Comparison of ENCODE assay signal across 8 cellular contexts in the genomic region with DNA sequence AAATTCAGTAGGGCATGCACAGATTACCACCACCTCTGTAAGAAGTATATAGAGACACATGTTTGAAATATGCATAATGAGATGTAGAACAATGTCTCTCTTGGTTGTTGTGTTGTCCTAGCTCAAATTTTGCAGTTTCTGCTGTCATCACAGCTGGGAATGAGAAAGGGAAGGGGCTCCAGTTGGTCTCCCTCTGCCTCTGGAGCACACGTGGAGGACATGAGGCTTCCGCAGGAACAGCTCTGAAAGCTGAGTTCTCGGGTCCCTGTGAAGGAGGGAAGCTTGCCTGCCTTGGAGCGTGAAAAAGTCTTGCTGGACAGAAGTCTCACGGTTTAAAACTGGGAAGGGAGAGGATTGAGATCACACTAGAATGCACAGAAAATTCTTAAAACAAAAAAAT.
A peak's percentile ranks its signal among the peaks of the same experiment; 100 is the strongest.
DNase-seq lines count a peak whose midpoint lies in the region; ATAC-seq and TF ChIP-seq lines count a peak whose summit lies in the region.
"Not testable (repeated sequence)": the region's sequence is repeated elsewhere in the genome, so short reads cannot be mapped to it uniquely, and the experiment has no call there.

No MANE protein-coding gene starts in this region.

- not testable (repeated sequence) for H3K36me3 Mint-ChIP-seq in CD8-positive, alpha-beta T cell; T-helper 17 cell (ENCODE audit: low read depth); activated CD4-positive, alpha-beta memory T cell treated with anti-CD3 and anti-CD28 coated beads for 36 hours; activated T-helper 17 cell treated with anti-CD3 and anti-CD28 coated beads, Interleukin-2, amount 50 U/mL, for 72 hours (ENCODE audit: low read depth); central memory CD8-positive, alpha-beta T cell (ENCODE audit: insufficient read depth); naive thymus-derived CD8-positive, alpha-beta T cell

- not testable (repeated sequence) for H3K4me3 ChIP-seq in CD8-positive, alpha-beta T cell (ENCODE audit: low read depth, low read length)
- H3K4me3 ChIP-seq in upper lobe of right lung, result peak overlapping the region; percentile 12

- H3K4me3 Mint-ChIP-seq in CD8-positive, alpha-beta T cell, result peak overlapping the region; percentile 78
- peak overlapping the region; percentile 69 for H3K4me3 Mint-ChIP-seq in T-helper 17 cell
- H3K4me3 Mint-ChIP-seq in activated CD4-positive, alpha-beta memory T cell treated with anti-CD3 and anti-CD28 coated beads for 36 hours, result peak overlapping the region; percentile 46
- H3K4me3 Mint-ChIP-seq in activated T-helper 17 cell treated with anti-CD3 and anti-CD28 coated beads, Interleukin-2, amount 50 U/mL, for 72 hours, result peak overlapping the region; percentile 38
- peak overlapping the region; percentile 83 for H3K4me3 Mint-ChIP-seq in central memory CD8-positive, alpha-beta T cell
- peak overlapping the region; percentile 50 to 89 (median 75) for H3K4me3 Mint-ChIP-seq in naive thymus-derived CD8-positive, alpha-beta T cell

- peaks cover 56% of the 10 kb centered on the region for H3K4me1 Mint-ChIP-seq in CD8-positive, alpha-beta T cell (ENCODE audit: low read depth)
- H3K4me1 Mint-ChIP-seq in T-helper 17 cell, result peaks cover 15% of the 10 kb centered on the region
- H3K4me1 Mint-ChIP-seq in activated CD4-positive, alpha-beta memory T cell treated with anti-CD3 and anti-CD28 coated beads for 36 hours (ENCODE audit: low read depth), result peaks cover 49% of the 10 kb centered on the region
- not testable (repeated sequence) for H3K4me1 Mint-ChIP-seq in activated T-helper 17 cell treated with anti-CD3 and anti-CD28 coated beads, Interleukin-2, amount 50 U/mL, for 72 hours
- peaks cover 52% of the 10 kb centered on the region for H3K4me1 Mint-ChIP-seq in central memory CD8-positive, alpha-beta T cell
- H3K4me1 Mint-ChIP-seq in naive thymus-derived CD8-positive, alpha-beta T cell, result peaks cover 15 to 72% (median 56%) of the 10 kb centered on the region in 4 donors

- intact Hi-C loops in CD8-positive, alpha-beta T cell (cut with DNase I, micrococcal nuclease); activated CD4-positive, alpha-beta memory T cell treated with anti-CD3 and anti-CD28 coated beads for 36 hours (cut with micrococcal nuclease); upper lobe of right lung (cut with DNase I): not testable (repeated sequence)

- H3K36me3 ChIP-seq in CD8-positive, alpha-beta T cell (ENCODE audit: insufficient read depth, low read length); upper lobe of right lung: not testable (repeated sequence)

- not testable (repeated sequence) for H3K9me3 Mint-ChIP-seq in CD8-positive, alpha-beta T cell; activated CD4-positive, alpha-beta memory T cell treated with anti-CD3 and anti-CD28 coated beads for 36 hours; activated T-helper 17 cell treated with anti-CD3 and anti-CD28 coated beads, Interleukin-2, amount 50 U/mL, for 72 hours; central memory CD8-positive, alpha-beta T cell; naive thymus-derived CD8-positive, alpha-beta T cell

- peak overlapping the region; percentile 92 for H3K27ac Mint-ChIP-seq in CD8-positive, alpha-beta T cell
- not testable (repeated sequence) for H3K27ac Mint-ChIP-seq in T-helper 17 cell; activated T-helper 17 cell treated with anti-CD3 and anti-CD28 coated beads, Interleukin-2, amount 50 U/mL, for 72 hours
- H3K27ac Mint-ChIP-seq in activated CD4-positive, alpha-beta memory T cell treated with anti-CD3 and anti-CD28 coated beads for 36 hours, result peak overlapping the region; percentile 62
- peak overlapping the region; percentile 67 for H3K27ac Mint-ChIP-seq in central memory CD8-positive, alpha-beta T cell (ENCODE audit: low read depth)
- H3K27ac Mint-ChIP-seq in naive thymus-derived CD8-positive, alpha-beta T cell, result peak overlapping the region; percentile 92 to 96 (median 94)

- H3K9me3 ChIP-seq in CD8-positive, alpha-beta T cell (ENCODE audit: low read length); T-helper 17 cell (ENCODE audit: control insufficient read depth, low read length, poor library complexity, severe bottlenecking); upper lobe of right lung: not testable (repeated sequence)

- H3K27me3 ChIP-seq in CD8-positive, alpha-beta T cell (ENCODE audit: insufficient read depth, low read length); upper lobe of right lung: not testable (repeated sequence)

- POLR2A ChIA-PET in CD8-positive, alpha-beta T cell (lab: Charles Lee); activated CD4-positive, alpha-beta memory T cell treated with anti-CD3 and anti-CD28 coated beads for 36 hours (lab: Charles Lee); naive thymus-derived CD8-positive, alpha-beta T cell (lab: Charles Lee): not testable (repeated sequence)

- DNase-seq in CD8-positive, alpha-beta T cell; T-helper 17 cell; activated CD4-positive, alpha-beta memory T cell treated with anti-CD3 and anti-CD28 coated beads for 36 hours; central memory CD8-positive, alpha-beta T cell (ENCODE audit: low spot score in 2 of 2); naive thymus-derived CD8-positive, alpha-beta T cell; upper lobe of right lung: not testable (repeated sequence)
- DNase-seq in LoVo (ENCODE audit: low spot score), result peak; percentile 0

- not testable (repeated sequence) for TF ChIP-seq CTCF in CD8-positive, alpha-beta T cell (IDR thresholded peaks at IDR 0.05); upper lobe of right lung (IDR thresholded peaks at IDR 0.05)

- peaks cover 33% of the 10 kb centered on the region for H3K4me1 ChIP-seq in CD8-positive, alpha-beta T cell (ENCODE audit: insufficient read depth, low read length)
- peaks cover 10% of the 10 kb centered on the region for H3K4me1 ChIP-seq in upper lobe of right lung

- not testable (repeated sequence) for ATAC-seq in CD8-positive, alpha-beta T cell; T-helper 17 cell; activated T-helper 17 cell treated with anti-CD3 and anti-CD28 coated beads, Interleukin-2, amount 50 U/mL, for 72 hours (replicated peaks); central memory CD8-positive, alpha-beta T cell (replicated peaks; ENCODE audit: extremely low read depth, poor library complexity, severe bottlenecking); naive thymus-derived CD8-positive, alpha-beta T cell; upper lobe of right lung

- not testable (repeated sequence) for H3K27me3 Mint-ChIP-seq in CD8-positive, alpha-beta T cell (ENCODE audit: low read depth); T-helper 17 cell; activated CD4-positive, alpha-beta memory T cell treated with anti-CD3 and anti-CD28 coated beads for 36 hours; activated T-helper 17 cell treated with anti-CD3 and anti-CD28 coated beads, Interleukin-2, amount 50 U/mL, for 72 hours; central memory CD8-positive, alpha-beta T cell; naive thymus-derived CD8-positive, alpha-beta T cell

- CTCF ChIA-PET in CD8-positive, alpha-beta T cell (lab: Charles Lee), result interaction anchor here (1.3 to 4.2 kb wide), 4 partner anchors 17 to 234 kb away, joined by 4 to 33 read pairs (median 12); no protein-coding TSS in a partner anchor
- CTCF ChIA-PET in activated CD4-positive, alpha-beta memory T cell treated with anti-CD3 and anti-CD28 coated beads for 36 hours (lab: Charles Lee), result interaction anchor here (0.6 to 2.1 kb wide), 3 partner anchors 19 to 232 kb away, joined by 3 to 8 read pairs (median 5); no protein-coding TSS in a partner anchor

- not testable (repeated sequence) for H3K27ac ChIP-seq in CD8-positive, alpha-beta T cell (ENCODE audit: low read depth, low read length); upper lobe of right lung
